Comparison of ENCODE assay signal across 2 cellular contexts in the genomic region with DNA sequence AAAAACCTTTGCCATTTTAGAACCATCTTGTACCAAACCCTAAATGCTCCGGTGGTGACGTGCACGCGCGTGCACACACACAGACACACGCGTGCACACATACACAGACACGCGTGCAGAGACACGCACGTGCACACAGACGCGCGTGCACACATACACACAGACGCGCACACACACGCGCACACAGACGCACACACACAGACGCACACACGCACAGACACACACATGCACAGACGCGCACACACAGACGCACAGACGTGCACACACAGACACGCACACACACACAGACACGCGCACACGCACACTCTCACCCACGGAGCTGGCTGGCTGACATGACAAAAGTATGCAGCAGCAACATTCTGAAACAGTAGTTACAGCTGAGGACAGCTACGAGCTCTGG.
A peak's percentile ranks its signal among the peaks of the same experiment; 100 is the strongest.
TF ChIP-seq lines count a peak whose summit lies in the region.

No MANE protein-coding gene starts in this region.

TF ChIP-seq in GM23338, 12 proteins besides CTCF, POLR2A, EP300 and RAD21 (continues in another document):
- no peak for TF ChIP-seq POLR2AphosphoS5 (IDR thresholded peaks at IDR 0.05; ENCODE audit: low read depth)
- no peak for TF ChIP-seq CREB1 (CRISPR knock-in tag; IDR thresholded peaks at IDR 0.05; ENCODE audit: low read depth)
- TF ChIP-seq EZH2 (IDR thresholded peaks at IDR 0.05; ENCODE audit: low read depth, unreplicated experiment): no peak
- TF ChIP-seq ZNF114 (CRISPR knock-in tag; IDR thresholded peaks at IDR 0.05): no peak
- no peak for TF ChIP-seq REST (IDR thresholded peaks at IDR 0.05; ENCODE audit: unreplicated experiment)
- TF ChIP-seq, protein P1, sequence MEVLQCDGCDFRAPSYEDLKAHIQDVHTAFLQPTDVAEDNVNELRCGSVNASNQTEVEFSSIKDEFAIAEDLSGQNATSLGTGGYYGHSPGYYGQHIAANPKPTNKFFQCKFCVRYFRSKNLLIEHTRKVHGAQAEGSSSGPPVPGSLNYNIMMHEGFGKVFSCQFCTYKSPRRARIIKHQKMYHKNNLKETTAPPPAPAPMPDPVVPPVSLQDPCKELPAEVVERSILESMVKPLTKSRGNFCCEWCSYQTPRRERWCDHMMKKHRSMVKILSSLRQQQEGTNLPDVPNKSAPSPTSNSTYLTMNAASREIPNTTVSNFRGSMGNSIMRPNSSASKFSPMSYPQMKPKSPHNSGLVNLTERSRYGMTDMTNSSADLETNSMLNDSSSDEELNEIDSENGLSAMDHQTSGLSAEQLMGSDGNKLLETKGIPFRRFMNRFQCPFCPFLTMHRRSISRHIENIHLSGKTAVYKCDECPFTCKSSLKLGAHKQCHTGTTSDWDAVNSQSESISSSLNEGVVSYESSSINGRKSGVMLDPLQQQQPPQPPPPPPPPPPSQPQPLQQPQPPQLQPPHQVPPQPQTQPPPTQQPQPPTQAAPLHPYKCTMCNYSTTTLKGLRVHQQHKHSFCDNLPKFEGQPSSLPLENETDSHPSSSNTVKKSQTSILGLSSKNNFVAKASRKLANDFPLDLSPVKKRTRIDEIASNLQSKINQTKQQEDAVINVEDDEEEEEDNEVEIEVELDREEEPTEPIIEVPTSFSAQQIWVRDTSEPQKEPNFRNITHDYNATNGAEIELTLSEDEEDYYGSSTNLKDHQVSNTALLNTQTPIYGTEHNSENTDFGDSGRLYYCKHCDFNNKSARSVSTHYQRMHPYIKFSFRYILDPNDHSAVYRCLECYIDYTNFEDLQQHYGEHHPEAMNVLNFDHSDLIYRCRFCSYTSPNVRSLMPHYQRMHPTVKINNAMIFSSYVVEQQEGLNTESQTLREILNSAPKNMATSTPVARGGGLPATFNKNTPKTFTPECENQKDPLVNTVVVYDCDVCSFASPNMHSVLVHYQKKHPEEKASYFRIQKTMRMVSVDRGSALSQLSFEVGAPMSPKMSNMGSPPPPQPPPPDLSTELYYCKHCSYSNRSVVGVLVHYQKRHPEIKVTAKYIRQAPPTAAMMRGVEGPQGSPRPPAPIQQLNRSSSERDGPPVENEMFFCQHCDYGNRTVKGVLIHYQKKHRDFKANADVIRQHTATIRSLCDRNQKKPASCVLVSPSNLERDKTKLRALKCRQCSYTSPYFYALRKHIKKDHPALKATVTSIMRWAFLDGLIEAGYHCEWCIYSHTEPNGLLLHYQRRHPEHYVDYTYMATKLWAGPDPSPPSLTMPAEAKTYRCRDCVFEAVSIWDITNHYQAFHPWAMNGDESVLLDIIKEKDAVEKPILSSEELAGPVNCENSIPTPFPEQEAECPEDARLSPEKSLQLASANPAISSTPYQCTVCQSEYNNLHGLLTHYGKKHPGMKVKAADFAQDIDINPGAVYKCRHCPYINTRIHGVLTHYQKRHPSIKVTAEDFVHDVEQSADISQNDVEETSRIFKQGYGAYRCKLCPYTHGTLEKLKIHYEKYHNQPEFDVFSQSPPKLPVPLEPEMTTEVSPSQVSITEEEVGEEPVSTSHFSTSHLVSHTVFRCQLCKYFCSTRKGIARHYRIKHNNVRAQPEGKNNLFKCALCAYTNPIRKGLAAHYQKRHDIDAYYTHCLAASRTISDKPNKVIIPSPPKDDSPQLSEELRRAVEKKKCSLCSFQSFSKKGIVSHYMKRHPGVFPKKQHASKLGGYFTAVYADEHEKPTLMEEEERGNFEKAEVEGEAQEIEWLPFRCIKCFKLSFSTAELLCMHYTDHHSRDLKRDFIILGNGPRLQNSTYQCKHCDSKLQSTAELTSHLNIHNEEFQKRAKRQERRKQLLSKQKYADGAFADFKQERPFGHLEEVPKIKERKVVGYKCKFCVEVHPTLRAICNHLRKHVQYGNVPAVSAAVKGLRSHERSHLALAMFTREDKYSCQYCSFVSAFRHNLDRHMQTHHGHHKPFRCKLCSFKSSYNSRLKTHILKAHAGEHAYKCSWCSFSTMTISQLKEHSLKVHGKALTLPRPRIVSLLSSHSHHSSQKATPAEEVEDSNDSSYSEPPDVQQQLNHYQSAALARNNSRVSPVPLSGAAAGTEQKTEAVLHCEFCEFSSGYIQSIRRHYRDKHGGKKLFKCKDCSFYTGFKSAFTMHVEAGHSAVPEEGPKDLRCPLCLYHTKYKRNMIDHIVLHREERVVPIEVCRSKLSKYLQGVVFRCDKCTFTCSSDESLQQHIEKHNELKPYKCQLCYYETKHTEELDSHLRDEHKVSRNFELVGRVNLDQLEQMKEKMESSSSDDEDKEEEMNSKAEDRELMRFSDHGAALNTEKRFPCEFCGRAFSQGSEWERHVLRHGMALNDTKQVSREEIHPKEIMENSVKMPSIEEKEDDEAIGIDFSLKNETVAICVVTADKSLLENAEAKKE (CRISPR knock-in tag; IDR thresholded peaks at IDR 0.05): no peak
- TF ChIP-seq EZH2phosphoT487 (IDR thresholded peaks at IDR 0.05; ENCODE audit: unreplicated experiment): no peak
- no peak for TF ChIP-seq STAT1 (IDR thresholded peaks at IDR 0.05; ENCODE audit: unreplicated experiment)
- no peak for TF ChIP-seq ZNF331 (CRISPR knock-in tag; IDR thresholded peaks at IDR 0.05; ENCODE audit: low read depth)
- no peak for TF ChIP-seq NANOG (IDR thresholded peaks at IDR 0.05; ENCODE audit: borderline replicate concordance)

TF ChIP-seq in K562, 482 proteins besides CTCF, POLR2A, EP300 and RAD21:
- no peak for TF ChIP-seq ZNF431 (CRISPR knock-in tag; IDR thresholded peaks at IDR 0.05)
- no peak for TF ChIP-seq SRF (CRISPR knock-in tag; IDR thresholded peaks at IDR 0.05)
- no peak for TF ChIP-seq RFX1 (IDR thresholded peaks at IDR 0.05)
- TF ChIP-seq KDM1A (IDR thresholded peaks at IDR 0.05): peak in 1 of 2 experiments; percentile 43; a peak in 1 of 4 replicates
- no peak for TF ChIP-seq ZZZ3 (IDR thresholded peaks at IDR 0.05)
- TF ChIP-seq BMI1 (IDR thresholded peaks at IDR 0.05; ENCODE audit: low read length): no peak
- peak; percentile 84 for TF ChIP-seq RBM22 (IDR thresholded peaks at IDR 0.05; ENCODE audit: low read depth, low read length, poor library complexity, severe bottlenecking)
- no peak for TF ChIP-seq MAFF (IDR thresholded peaks at IDR 0.05; ENCODE audit: low read length)
- TF ChIP-seq, protein P2, sequence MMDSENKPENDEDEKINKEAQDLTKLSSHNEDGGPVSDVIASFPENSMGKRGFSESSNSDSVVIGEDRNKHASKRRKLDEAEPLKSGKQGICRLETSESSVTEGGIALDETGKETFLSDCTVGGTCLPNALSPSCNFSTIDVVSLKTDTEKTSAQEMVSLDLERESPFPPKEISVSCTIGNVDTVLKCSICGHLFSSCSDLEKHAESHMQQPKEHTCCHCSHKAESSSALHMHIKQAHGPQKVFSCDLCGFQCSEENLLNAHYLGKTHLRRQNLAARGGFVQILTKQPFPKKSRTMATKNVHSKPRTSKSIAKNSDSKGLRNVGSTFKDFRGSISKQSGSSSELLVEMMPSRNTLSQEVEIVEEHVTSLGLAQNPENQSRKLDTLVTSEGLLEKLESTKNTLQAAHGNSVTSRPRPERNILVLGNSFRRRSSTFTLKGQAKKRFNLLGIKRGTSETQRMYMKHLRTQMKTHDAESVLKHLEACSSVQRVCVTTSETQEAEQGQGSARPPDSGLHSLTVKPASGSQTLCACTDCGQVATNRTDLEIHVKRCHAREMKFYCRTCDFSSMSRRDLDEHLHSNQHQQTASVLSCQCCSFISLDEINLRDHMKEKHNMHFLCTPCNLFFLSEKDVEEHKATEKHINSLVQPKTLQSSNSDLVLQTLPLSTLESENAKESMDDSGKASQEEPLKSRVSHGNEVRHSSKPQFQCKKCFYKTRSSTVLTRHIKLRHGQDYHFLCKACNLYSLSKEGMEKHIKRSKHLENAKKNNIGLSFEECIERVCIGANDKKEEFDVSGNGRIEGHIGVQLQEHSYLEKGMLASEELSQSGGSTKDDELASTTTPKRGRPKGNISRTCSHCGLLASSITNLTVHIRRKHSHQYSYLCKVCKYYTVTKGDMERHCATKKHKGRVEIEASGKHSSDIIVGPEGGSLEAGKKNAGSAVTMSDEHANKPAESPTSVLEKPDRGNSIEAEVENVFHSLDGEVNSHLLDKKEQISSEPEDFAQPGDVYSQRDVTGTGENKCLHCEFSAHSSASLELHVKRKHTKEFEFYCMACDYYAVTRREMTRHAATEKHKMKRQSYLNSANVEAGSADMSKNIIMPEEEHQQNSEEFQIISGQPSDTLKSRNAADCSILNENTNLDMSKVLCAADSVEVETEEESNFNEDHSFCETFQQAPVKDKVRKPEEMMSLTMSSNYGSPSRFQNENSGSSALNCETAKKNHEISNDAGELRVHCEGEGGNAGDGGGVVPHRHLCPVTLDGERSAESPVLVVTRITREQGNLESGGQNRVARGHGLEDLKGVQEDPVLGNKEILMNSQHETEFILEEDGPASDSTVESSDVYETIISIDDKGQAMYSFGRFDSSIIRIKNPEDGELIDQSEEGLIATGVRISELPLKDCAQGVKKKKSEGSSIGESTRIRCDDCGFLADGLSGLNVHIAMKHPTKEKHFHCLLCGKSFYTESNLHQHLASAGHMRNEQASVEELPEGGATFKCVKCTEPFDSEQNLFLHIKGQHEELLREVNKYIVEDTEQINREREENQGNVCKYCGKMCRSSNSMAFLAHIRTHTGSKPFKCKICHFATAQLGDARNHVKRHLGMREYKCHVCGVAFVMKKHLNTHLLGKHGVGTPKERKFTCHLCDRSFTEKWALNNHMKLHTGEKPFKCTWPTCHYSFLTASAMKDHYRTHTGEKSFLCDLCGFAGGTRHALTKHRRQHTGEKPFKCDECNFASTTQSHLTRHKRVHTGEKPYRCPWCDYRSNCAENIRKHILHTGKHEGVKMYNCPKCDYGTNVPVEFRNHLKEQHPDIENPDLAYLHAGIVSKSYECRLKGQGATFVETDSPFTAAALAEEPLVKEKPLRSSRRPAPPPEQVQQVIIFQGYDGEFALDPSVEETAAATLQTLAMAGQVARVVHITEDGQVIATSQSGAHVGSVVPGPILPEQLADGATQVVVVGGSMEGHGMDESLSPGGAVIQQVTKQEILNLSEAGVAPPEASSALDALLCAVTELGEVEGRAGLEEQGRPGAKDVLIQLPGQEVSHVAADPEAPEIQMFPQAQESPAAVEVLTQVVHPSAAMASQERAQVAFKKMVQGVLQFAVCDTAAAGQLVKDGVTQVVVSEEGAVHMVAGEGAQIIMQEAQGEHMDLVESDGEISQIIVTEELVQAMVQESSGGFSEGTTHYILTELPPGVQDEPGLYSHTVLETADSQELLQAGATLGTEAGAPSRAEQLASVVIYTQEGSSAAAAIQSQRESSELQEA (IDR thresholded peaks at IDR 0.05; ENCODE audit: low read depth): no peak
- TF ChIP-seq RAD51 (IDR thresholded peaks at IDR 0.05; ENCODE audit: borderline replicate concordance, low read depth): no peak
- TF ChIP-seq PHF20 (IDR thresholded peaks at IDR 0.05; ENCODE audit: partially characterized antibody): peak; percentile 27
- TF ChIP-seq U2AF1 (optimal IDR thresholded peaks at IDR 0.05; ENCODE audit: low read depth, low read length): no peak
- TF ChIP-seq POLR2G (IDR thresholded peaks at IDR 0.05; ENCODE audit: low read depth, low read length): peak; percentile 26; the same call in 1 of the 2 replicates
- no peak for TF ChIP-seq ZNF507 (tag; conservative IDR thresholded peaks at IDR 0.05)
- TF ChIP-seq SP1 (CRISPR knock-in tag; IDR thresholded peaks at IDR 0.05): no peak
- TF ChIP-seq NCOA1 (IDR thresholded peaks at IDR 0.05; ENCODE audit: low read depth): no peak
- no peak for TF ChIP-seq ZNF408 (CRISPR knock-in tag; IDR thresholded peaks at IDR 0.05; ENCODE audit: low read depth)
- TF ChIP-seq ZNF217 (CRISPR knock-in tag; IDR thresholded peaks at IDR 0.05): no peak
- TF ChIP-seq NCOA6 (IDR thresholded peaks at IDR 0.05): no peak
- no peak for TF ChIP-seq CHAMP1 (IDR thresholded peaks at IDR 0.05)
- TF ChIP-seq DNMT1 (IDR thresholded peaks at IDR 0.05): no peak
- TF ChIP-seq ZNF263 (CRISPR knock-in tag; IDR thresholded peaks at IDR 0.05; ENCODE audit: borderline replicate concordance): no peak
- TF ChIP-seq CREB1 (IDR thresholded peaks at IDR 0.05): no peak
- no peak for TF ChIP-seq CREB1 (CRISPR knock-in tag; IDR thresholded peaks at IDR 0.05)
- no peak for TF ChIP-seq ZNF830 (CRISPR knock-in tag; IDR thresholded peaks at IDR 0.05)
- TF ChIP-seq TARDBP (IDR thresholded peaks at IDR 0.05): 0 out of 2 replicates have a peak, but pooled peaks have one; percentile 39
- 0 out of 2 replicates have a peak, but pooled peaks have one; percentile 26 for TF ChIP-seq SUPT5H (IDR thresholded peaks at IDR 0.05)
- TF ChIP-seq, protein P3, sequence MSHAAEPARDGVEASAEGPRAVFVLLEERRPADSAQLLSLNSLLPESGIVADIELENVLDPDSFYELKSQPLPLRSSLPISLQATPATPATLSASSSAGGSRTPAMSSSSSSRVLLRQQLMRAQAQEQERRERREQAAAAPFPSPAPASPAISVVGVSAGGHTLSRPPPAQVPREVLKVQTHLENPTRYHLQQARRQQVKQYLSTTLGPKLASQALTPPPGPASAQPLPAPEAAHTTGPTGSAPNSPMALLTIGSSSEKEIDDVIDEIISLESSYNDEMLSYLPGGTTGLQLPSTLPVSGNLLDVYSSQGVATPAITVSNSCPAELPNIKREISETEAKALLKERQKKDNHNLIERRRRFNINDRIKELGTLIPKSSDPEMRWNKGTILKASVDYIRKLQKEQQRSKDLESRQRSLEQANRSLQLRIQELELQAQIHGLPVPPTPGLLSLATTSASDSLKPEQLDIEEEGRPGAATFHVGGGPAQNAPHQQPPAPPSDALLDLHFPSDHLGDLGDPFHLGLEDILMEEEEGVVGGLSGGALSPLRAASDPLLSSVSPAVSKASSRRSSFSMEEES (CRISPR knock-in tag; IDR thresholded peaks at IDR 0.05): no peak
